8 cellular contexts compared by ENCODE assay signal in genomic region chr17:29592850-29593545, GRCh38. TPM values are rescaled to one million over a fixed set of nuclear protein-coding genes. Genes with fewer than 3 reads are reported as not detected.
A peak's percentile ranks its signal among the peaks of the same experiment; 100 is the strongest.
DNase-seq lines count a peak whose midpoint lies in the region; ATAC-seq and TF ChIP-seq lines count a peak whose summit lies in the region.

Gene ANKRD13B, plus strand, starts transcription at chr17:29593132. Its CDS starts 490 bp downstream, at chr17:29593622.

- peaks cover 62% of the 10 kb centered on the region for H3K4me1 ChIP-seq in neural progenitor cell

- peak within 1 kb of the TSS; percentile 93 for H3K4me3 Mint-ChIP-seq in neural progenitor cell

- H3K27ac ChIP-seq in neural progenitor cell = no peak within 1 kb of the TSS

- peak; percentile 79 for DNase-seq in NCI-H2227 (lab: John Stamatoyannopoulos, UW; ENCODE audit: unreplicated experiment)
- DNase-seq in NCI-H2227 treated with DMSO at 0.1 percent for 48 hours (lab: John Stamatoyannopoulos, UW) = no peak
- DNase-seq in NCI-H1694 (lab: John Stamatoyannopoulos, UW) = peak; percentile 85
- peak; percentile 85 for DNase-seq in activated CD8-positive, alpha-beta memory T cell treated with anti-CD3 and anti-CD28 coated beads for 24 hours
- no peak for DNase-seq in fibroblast of mammary gland (ENCODE audit: low read depth)
- DNase-seq in neural progenitor cell (ENCODE audit: low spot score) = peak; percentile 76
- no peak for DNase-seq in activated gamma-delta T cell treated with Interleukin-2 at 50 U/mL for 16 hours

- peaks cover 50% of the 10 kb centered on the region for H3F3A ChIP-seq in neural progenitor cell (ENCODE audit: low read depth)

- no peaks in the 10 kb centered on the region for H3K9me3 Mint-ChIP-seq in neural progenitor cell

- no peak within 1 kb of the TSS for H3K9ac ChIP-seq in neural progenitor cell

- ATAC-seq in HG03439 (IDR thresholded peaks at IDR 0.05; ENCODE audit: unreplicated experiment) = no peak

- H4K20me1 ChIP-seq in neural progenitor cell (ENCODE audit: low read depth) = peaks cover 44% of the 10 kb centered on the region

- peak within 1 kb of the TSS; percentile 57 for H3K4me3 ChIP-seq in fibroblast of mammary gland (ENCODE audit: control insufficient read depth, low read depth, low read length)
- peak within 1 kb of the TSS; percentile 71 for H3K4me3 ChIP-seq in neural progenitor cell

- TF ChIP-seq CTCF in fibroblast of mammary gland (conservative IDR thresholded peaks at IDR 0.05; ENCODE audit: control insufficient read depth, insufficient read depth, low read depth, low read length) = no peak
- TF ChIP-seq CTCF in neural progenitor cell (IDR thresholded peaks at IDR 0.05) = no peak

- H3K36me3 Mint-ChIP-seq in neural progenitor cell = no peaks in the 10 kb centered on the region

- H3K27ac Mint-ChIP-seq in neural progenitor cell = peak within 1 kb of the TSS; percentile 72

- peaks cover 11% of the 10 kb centered on the region for H3K27me3 Mint-ChIP-seq in neural progenitor cell (ENCODE audit: insufficient read depth, low read depth)

- H3K4me2 ChIP-seq in neural progenitor cell = peak within 1 kb of the TSS; percentile 98

- H3K36me3 ChIP-seq in neural progenitor cell = no peaks in the 10 kb centered on the region

- no peaks in the 10 kb centered on the region for H3K9me3 ChIP-seq in neural progenitor cell (ENCODE audit: low read depth)

- peak within 1 kb of the TSS; percentile 79 for H2AFZ ChIP-seq in neural progenitor cell (replicated peaks)

- no peaks in the 10 kb centered on the region for H3K27me3 ChIP-seq in neural progenitor cell

- H3K4me1 Mint-ChIP-seq in neural progenitor cell = peaks cover 58% of the 10 kb centered on the region

- peaks cover 25% of the 10 kb centered on the region for H3K79me2 ChIP-seq in neural progenitor cell (ENCODE audit: low read depth)

RNA-seq across cellular contexts. Expression of gene ANKRD13B, which starts in this region (rescaled TPM):
- 2.8 and 24.0 TPM in 2 replicates for total RNA-seq in neural progenitor cell (ENCODE audit: low replicate concordance)

Comparison
In these comparisons a context has a peak if more than half of its experiments do, and no peak if none do; other contexts are left out.
1. DNase-seq: peak in NCI-H2227 (single experiment), NCI-H1694 (single experiment), activated CD8-positive, alpha-beta memory T cell treated with anti-CD3 and anti-CD28 coated beads for 24 hours (single experiment) and neural progenitor cell (single experiment); none in NCI-H2227 treated with DMSO at 0.1 percent for 48 hours (single experiment), fibroblast of mammary gland (single experiment) and activated gamma-delta T cell treated with Interleukin-2 at 50 U/mL for 16 hours (single experiment).